Comparison of ENCODE assay signal across 30 cellular contexts in the genomic region with DNA sequence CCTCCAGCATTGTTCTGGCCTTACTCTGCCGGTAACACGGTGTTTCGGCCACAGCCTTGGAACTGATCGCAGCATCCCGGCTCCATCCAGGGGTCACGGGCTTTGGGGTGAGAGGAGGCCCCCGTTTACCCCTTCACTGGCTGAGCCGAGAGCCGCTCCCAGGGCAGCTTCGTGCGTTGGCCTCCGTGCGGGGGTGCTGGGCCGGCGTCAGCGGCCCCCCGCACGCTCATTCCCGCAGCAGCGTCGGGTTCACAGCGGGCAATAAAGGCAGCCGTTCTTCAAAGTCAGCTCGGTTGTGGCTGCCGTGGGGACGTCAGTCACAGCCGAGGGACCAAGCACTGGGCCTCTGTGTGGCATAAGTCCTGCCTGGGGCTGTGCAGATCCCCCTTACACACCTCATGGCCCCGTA.
"Had no signal": no experiment of that assay in that cellular context is flagged by ENCODE, and none has a peak within 500 bp of the region (broad histone marks: within the 10 kb centered on the region; RNA-seq: fewer than 3 reads in every experiment).

No MANE protein-coding gene starts in this region.

- H3K27ac ChIP-seq: epithelial cell of prostate, esophagus squamous epithelium, thoracic aorta, VCaP had no signal

- DNase-seq: activated CD4-positive, alpha-beta memory T cell treated with anti-CD3 and anti-CD28 coated beads, Interleukin-2, amount 10 ng/mL, durations not matched to agents 7 days and 5 days; activated CD4-positive, alpha-beta T cell treated with anti-CD3 and anti-CD28 coated beads, Interleukin-2, amount 10 ng/mL, durations not matched to agents 7 days and 5 days; activated T-cell treated with anti-CD3 and anti-CD28 coated beads, Interleukin-2, amount 50 U/mL, for 24 hours; anterior cingulate cortex; dermis blood vessel endothelial cell; effector CD4-positive, alpha-beta T cell; esophagus squamous epithelium; foreskin melanocyte; islet precursor cell; left cardiac atrium; left ventricle myocardium superior; midbrain; naive thymus-derived CD8-positive, alpha-beta T cell; occipital lobe; right cardiac atrium; stimulated activated naive CD4-positive, alpha-beta T cell treated with Interleukin-2 at 50 U/mL for 16 hours; T-helper 1 cell; trophoblast cell had no signal

- H3K4me3 ChIP-seq: esophagus squamous epithelium, thoracic aorta had no signal

- H3K9me3 ChIP-seq: esophagus squamous epithelium, thoracic aorta had no signal

- FAIRE-seq: bronchial epithelial cell, colon, endometrium had no signal

- H3K9me3 Mint-ChIP-seq: activated naive CD4-positive, alpha-beta T cell treated with anti-CD3 and anti-CD28 coated beads, Interleukin-2, amount 50 U/mL, for 24 hours; activated T-cell treated with anti-CD3 and anti-CD28 coated beads, Interleukin-2, amount 50 U/mL, for 24 hours had no signal

- H3K27ac Mint-ChIP-seq: activated CD4-positive, alpha-beta memory T cell treated with anti-CD3 and anti-CD28 coated beads, Interleukin-2, amount 10 ng/mL, durations not matched to agents 7 days and 5 days; activated CD4-positive, alpha-beta T cell treated with anti-CD3 and anti-CD28 coated beads, Interleukin-2, amount 10 ng/mL, durations not matched to agents 7 days and 5 days; activated naive CD4-positive, alpha-beta T cell treated with anti-CD3 and anti-CD28 coated beads, Interleukin-2, amount 50 U/mL, for 24 hours; activated T-cell treated with anti-CD3 and anti-CD28 coated beads, Interleukin-2, amount 50 U/mL, for 24 hours; memory B cell; naive thymus-derived CD8-positive, alpha-beta T cell; T-helper 2 cell treated with Interferon-gamma antibody and Interleukin-4, amounts not matched to agents 5 μg/mL and 100 μg/mL, for 36 hours had no signal

- H3K36me3 ChIP-seq: esophagus squamous epithelium, thoracic aorta had no signal

- H3K4me3 Mint-ChIP-seq: activated CD4-positive, alpha-beta memory T cell treated with anti-CD3 and anti-CD28 coated beads, Interleukin-2, amount 10 ng/mL, durations not matched to agents 7 days and 5 days; activated CD4-positive, alpha-beta T cell treated with anti-CD3 and anti-CD28 coated beads, Interleukin-2, amount 10 ng/mL, durations not matched to agents 7 days and 5 days; activated naive CD4-positive, alpha-beta T cell treated with anti-CD3 and anti-CD28 coated beads, Interleukin-2, amount 50 U/mL, for 24 hours; activated T-cell treated with anti-CD3 and anti-CD28 coated beads, Interleukin-2, amount 50 U/mL, for 24 hours; central memory CD8-positive, alpha-beta T cell; memory B cell; naive thymus-derived CD8-positive, alpha-beta T cell; neural crest cell; T-helper 2 cell treated with Interferon-gamma antibody and Interleukin-4, amounts not matched to agents 5 μg/mL and 100 μg/mL, for 36 hours had no signal

- ATAC-seq: activated CD4-positive, CD25-positive, alpha-beta regulatory T cell treated with anti-CD3 and anti-CD28 coated beads, Interleukin-2, amount 50 U/mL, for 24 hours; left cardiac atrium; left ventricle myocardium superior; naive thymus-derived CD8-positive, alpha-beta T cell; right cardiac atrium had no signal

- H3K36me3 Mint-ChIP-seq: activated naive CD4-positive, alpha-beta T cell treated with anti-CD3 and anti-CD28 coated beads, Interleukin-2, amount 50 U/mL, for 24 hours had no signal

- H3K27me3 Mint-ChIP-seq: activated CD4-positive, alpha-beta memory T cell treated with anti-CD3 and anti-CD28 coated beads, Interleukin-2, amount 10 ng/mL, durations not matched to agents 7 days and 5 days; activated CD4-positive, alpha-beta T cell treated with anti-CD3 and anti-CD28 coated beads, Interleukin-2, amount 10 ng/mL, durations not matched to agents 7 days and 5 days; activated naive CD4-positive, alpha-beta T cell treated with anti-CD3 and anti-CD28 coated beads, Interleukin-2, amount 50 U/mL, for 24 hours; activated T-cell treated with anti-CD3 and anti-CD28 coated beads, Interleukin-2, amount 50 U/mL, for 24 hours; central memory CD8-positive, alpha-beta T cell; memory B cell; naive thymus-derived CD8-positive, alpha-beta T cell had no signal
